16 cellular contexts compared by ENCODE assay signal in the genomic region with DNA sequence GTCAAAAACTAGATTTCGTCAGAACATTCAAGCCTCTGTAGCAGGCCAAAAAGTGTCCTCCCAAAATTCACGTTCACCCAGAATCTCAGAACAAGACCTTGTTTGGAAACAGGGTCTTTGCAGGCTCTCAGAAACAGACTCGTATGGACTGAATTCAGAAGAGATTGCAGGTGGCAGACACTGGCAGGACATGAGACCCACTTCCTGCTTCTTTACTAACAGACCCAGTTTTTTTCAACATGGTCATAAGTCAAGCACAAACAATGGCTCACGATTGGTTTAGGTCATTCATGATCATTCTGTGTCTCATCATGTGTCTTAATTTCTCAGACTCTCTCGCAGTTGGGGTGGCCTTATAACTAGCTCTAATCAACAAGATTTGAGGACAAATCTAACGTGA. TPM values are rescaled to one million over a fixed set of nuclear protein-coding genes. Genes with fewer than 3 reads are reported as not detected.
DNase-seq lines count a peak whose midpoint lies in the region; ATAC-seq and TF ChIP-seq lines count a peak whose summit lies in the region.
"Had no signal": no experiment of that assay in that cellular context is flagged by ENCODE, and none has a peak within 500 bp of the region (broad histone marks: within the 10 kb centered on the region; RNA-seq: fewer than 3 reads in every experiment).

No MANE protein-coding gene starts in this region.

- H3K27ac ChIP-seq in DND-41 (ENCODE audit: low read length) (no peak overlapping the region), OCI-LY1 (ENCODE audit: low read depth, low read length, poor library complexity, severe bottlenecking) (peak overlapping the region; percentile 25), thyroid gland (no peak overlapping the region)
- H3K27ac ChIP-seq: A549 had no signal

- ATAC-seq in DND-41 (ENCODE audit: insufficient read depth, low read depth) (0 out of 3 replicates have a peak, but pooled peaks have one; percentile 15), HG03095 (IDR thresholded peaks at IDR 0.05; ENCODE audit: unreplicated experiment) (no peak)
- ATAC-seq: A549; CD8-positive, alpha-beta T cell had no signal

- no peaks in the 10 kb centered on the region for H3F3A ChIP-seq in OCI-LY1 (ENCODE audit: insufficient read depth, low read length)

- H4K20me1 ChIP-seq in DND-41 (ENCODE audit: insufficient read depth, low read length), result no peaks in the 10 kb centered on the region
- no peaks in the 10 kb centered on the region for H4K20me1 ChIP-seq in OCI-LY1 (ENCODE audit: insufficient read depth, low read length)

- H3K36me3 ChIP-seq in DND-41 (ENCODE audit: insufficient read depth, low read length), result no peaks in the 10 kb centered on the region
- no peaks in the 10 kb centered on the region for H3K36me3 ChIP-seq in OCI-LY1 (ENCODE audit: insufficient read depth, low read length)
- H3K36me3 ChIP-seq in thyroid gland, result no peaks in the 10 kb centered on the region
- H3K36me3 ChIP-seq: BE2C had no signal

- H3K9ac ChIP-seq in DND-41 (ENCODE audit: low read depth, low read length), result no peak overlapping the region
- H3K9ac ChIP-seq in OCI-LY1 (ENCODE audit: low read length), result peak overlapping the region; percentile 3; the same call in 1 of the 2 replicates

- H3K4me2 ChIP-seq in DND-41 (ENCODE audit: insufficient read depth, low read length) (no peak overlapping the region), OCI-LY1 (ENCODE audit: low read length) (no peak overlapping the region; the same call in 1 of the 2 replicates)
- H3K4me2 ChIP-seq: A549 had no signal

- H3K4me3 Mint-ChIP-seq in neural crest cell, result peak overlapping the region; percentile 19
- H3K4me3 Mint-ChIP-seq: CD14-positive monocyte; CD8-positive, alpha-beta T cell; H9 had no signal

- TF ChIP-seq CTCF in DND-41 (IDR thresholded peaks at IDR 0.05; ENCODE audit: borderline replicate concordance, extremely low read depth, low read length, poor library complexity, severe bottlenecking), result no peak
- no peak for TF ChIP-seq CTCF in OCI-LY1 (IDR thresholded peaks at IDR 0.05; ENCODE audit: low read length)
- TF ChIP-seq CTCF in neural crest cell (conservative IDR thresholded peaks at IDR 0.05), result no peak
- TF ChIP-seq CTCF in thyroid gland (IDR thresholded peaks at IDR 0.05), result no peak

- 69 to 75% methylated on average over 6 of the region's 6 CpGs for WGBS in thyroid gland, 2 donors

- no peak overlapping the region for H3K27ac Mint-ChIP-seq in neural crest cell (ENCODE audit: unreplicated experiment)
- H3K27ac Mint-ChIP-seq: CD8-positive, alpha-beta T cell; H9 had no signal

- peak overlapping the region; percentile 20; the same call in 1 of the 2 replicates for H2AFZ ChIP-seq in DND-41 (ENCODE audit: low read depth, low read length)
- peak overlapping the region; percentile 80; the same call in 1 of the 2 replicates for H2AFZ ChIP-seq in OCI-LY1 (ENCODE audit: low read length)

- DNase-seq in DND-41 (no peak), neural crest cell (ENCODE audit: low read depth, low spot score) (no peak), thyroid gland (no peak)
- peak; percentile 43 for DNase-seq in Jurkat, Clone E6-1 (ENCODE audit: low read depth, low spot score)
- DNase-seq: BE2C; CD8-positive, alpha-beta T cell; COR-L47; DMS153; DMS79 treated with DMSO at 0.1 percent for 48 hours; GDM1; GOT3; H9 had no signal

- H3K36me3 Mint-ChIP-seq in neural crest cell (ENCODE audit: low read depth), result no peaks in the 10 kb centered on the region
- H3K36me3 Mint-ChIP-seq: CD14-positive monocyte; CD8-positive, alpha-beta T cell had no signal

- peaks cover 2% of the 10 kb centered on the region for H3K27me3 Mint-ChIP-seq in neural crest cell (ENCODE audit: low read depth)

- H3K4me3 ChIP-seq in DND-41 (ENCODE audit: low read depth in 1 of 2, low read length in 2 of 2) (no peak overlapping the region), OCI-LY1 (ENCODE audit: low read depth, low read length, poor library complexity, severe bottlenecking) (no peak overlapping the region), thyroid gland (replicated peaks in 1 of 3) (no peak overlapping the region)
- no peak overlapping the region for H3K4me3 ChIP-seq in Jurkat, Clone E6-1 (ENCODE audit: low read length)
- H3K4me3 ChIP-seq: A549 had no signal

- H3K79me2 ChIP-seq in DND-41 (ENCODE audit: insufficient read depth, low read length), result no peaks in the 10 kb centered on the region
- no peaks in the 10 kb centered on the region for H3K79me2 ChIP-seq in OCI-LY1 (ENCODE audit: insufficient read depth, low read length)

- H3K9me3 Mint-ChIP-seq in neural crest cell, result no peaks in the 10 kb centered on the region
- H3K9me3 Mint-ChIP-seq: CD8-positive, alpha-beta T cell; H9 had no signal

- H3K27me3 ChIP-seq in DND-41 (ENCODE audit: insufficient read depth, low read length, poor library complexity), result no peaks in the 10 kb centered on the region
- 0 out of 2 replicates have a peak, but pooled peaks cover 5% of the 10 kb centered on the region for H3K27me3 ChIP-seq in OCI-LY1 (ENCODE audit: insufficient read depth, low read length)
- H3K27me3 ChIP-seq in thyroid gland, result no peaks in the 10 kb centered on the region
- H3K27me3 ChIP-seq: BE2C had no signal

- peaks cover 20% of the 10 kb centered on the region for H3K4me1 ChIP-seq in DND-41 (ENCODE audit: insufficient read depth, low read length)
- peaks cover 25% of the 10 kb centered on the region for H3K4me1 ChIP-seq in OCI-LY1 (ENCODE audit: insufficient read depth, low read length, severe bottlenecking)
- H3K4me1 ChIP-seq in thyroid gland, result peaks cover 0 to 21% of the 10 kb centered on the region in 2 donors

- TF ChIP-seq POLR2A in thyroid gland (IDR thresholded peaks at IDR 0.05), result no peak

- no peaks in the 10 kb centered on the region for H3K9me3 ChIP-seq in DND-41 (ENCODE audit: insufficient read depth, low read length, severe bottlenecking)
- no peaks in the 10 kb centered on the region for H3K9me3 ChIP-seq in OCI-LY1 (ENCODE audit: low read length)
- H3K9me3 ChIP-seq in thyroid gland, result no peaks in the 10 kb centered on the region
- H3K9me3 ChIP-seq: A549, BE2C had no signal

- no peaks in the 10 kb centered on the region for H3K9me2 ChIP-seq in OCI-LY1 (ENCODE audit: low read depth, low read length)

- H3K4me1 Mint-ChIP-seq in neural crest cell, result peaks cover 24% of the 10 kb centered on the region

- intact Hi-C loops in thyroid gland (cut with DNase I), result no loop called here

RNA-seq across cellular contexts. Expression of a gene that starts 5.4 kb away (rescaled TPM):
- polyA plus RNA-seq in Jurkat, Clone E6-1 (2012; ENCODE audit: insufficient read depth, insufficient read length), result 34.9 TPM
- total RNA-seq in neural crest cell (39.3 and 41.2 TPM in 2 replicates), thyroid gland (10 to 100 TPM; 19.8 to 41.2 (median 29.4) TPM)
